5 cellular contexts compared by ENCODE assay signal in the genomic region with DNA sequence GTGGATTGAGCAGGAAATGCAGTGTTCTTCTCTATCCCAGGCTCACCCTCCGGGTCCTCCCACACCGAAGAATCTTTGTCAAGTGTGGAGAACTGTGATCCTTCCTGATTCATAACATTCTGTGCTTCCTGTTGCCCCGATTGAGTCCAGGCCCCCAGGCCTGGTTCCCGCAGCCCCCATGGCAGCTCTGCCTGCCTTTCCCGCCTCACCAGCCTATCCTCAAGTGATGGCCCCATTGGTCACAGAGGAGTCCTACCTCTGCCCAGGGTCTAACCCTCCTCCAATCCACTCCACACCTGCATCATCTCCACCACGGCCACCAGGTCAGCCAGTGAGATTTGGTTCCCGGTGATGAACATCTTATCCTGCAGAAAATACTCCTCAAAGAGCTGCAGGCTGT. TPM values are rescaled to one million over a fixed set of nuclear protein-coding genes. Genes with fewer than 3 reads are reported as not detected.
"Had no signal": no experiment of that assay in that cellular context is flagged by ENCODE, and none has a peak within 500 bp of the region (broad histone marks: within the 10 kb centered on the region; RNA-seq: fewer than 3 reads in every experiment).

No MANE protein-coding gene starts in this region.

RNA-seq across cellular contexts. Expression of a gene that starts 5.5 kb away (rescaled TPM):
- total RNA-seq: GM23338, H4, H9, HT-29, IMR-90 had no signal
- polyA plus RNA-seq: GM23338, IMR-90 had no signal

RNA-seq across cellular contexts. Expression of a gene that starts 19.8 kb away (rescaled TPM):
- total RNA-seq: GM23338 had no signal

RNA-seq across cellular contexts. Expression of a gene that starts 33.1 kb away (rescaled TPM):
- total RNA-seq: H9 had no signal
